9 cellular contexts compared by ENCODE assay signal in genomic region chr1:200415227-200415626, GRCh38. TPM values are rescaled to one million over a fixed set of nuclear protein-coding genes. Genes with fewer than 3 reads are reported as not detected.
DNase-seq lines count a peak whose midpoint lies in the region; ATAC-seq and TF ChIP-seq lines count a peak whose summit lies in the region.
"Had no signal": no experiment of that assay in that cellular context is flagged by ENCODE, and none has a peak within 500 bp of the region (broad histone marks: within the 10 kb centered on the region; RNA-seq: fewer than 3 reads in every experiment).

No MANE protein-coding gene starts in this region.

- TF ChIP-seq CTCF in cardiac muscle cell (IDR thresholded peaks at IDR 0.05; ENCODE audit: low read depth, low read length) = no peak
- TF ChIP-seq CTCF in heart left ventricle (IDR thresholded peaks at IDR 0.05) = no peak
- TF ChIP-seq CTCF in body of pancreas (IDR thresholded peaks at IDR 0.05) = no peak
- no peak for TF ChIP-seq CTCF in tibial artery (IDR thresholded peaks at IDR 0.05)

- peaks cover 4% of the 10 kb centered on the region for H3K36me3 Mint-ChIP-seq in effector memory CD8-positive, alpha-beta T cell (ENCODE audit: insufficient read depth)

- DNase-seq in cardiac muscle cell (ENCODE audit: low read depth in 1 of 2, low spot score in 1 of 2) (peak in 1 of 2 donors; percentile 31), heart left ventricle (no peak), body of pancreas (no peak), tibial artery (no peak), SW 1271 (lab: John Stamatoyannopoulos, UW) (no peak), NCI-H82 (lab: John Stamatoyannopoulos, UW) (no peak)
- no peak for DNase-seq in effector memory CD8-positive, alpha-beta T cell
- DNase-seq: effector CD4-positive, alpha-beta T cell had no signal

- intact Hi-C loops in heart left ventricle (cut with DNase I) = no loop called here
- intact Hi-C loops in body of pancreas (cut with DNase I) = no loop called here
- intact Hi-C loops in tibial artery (cut with DNase I; ENCODE audit: low total_unique reads) = no loop called here

- H3K36me3 ChIP-seq in cardiac muscle cell (no peaks in the 10 kb centered on the region), heart left ventricle (no peaks in the 10 kb centered on the region), body of pancreas (replicated peaks in 1 of 2; ENCODE audit: insufficient read depth in 1 of 2, low read depth in 2 of 2) (no peaks in the 10 kb centered on the region), tibial artery (no peaks in the 10 kb centered on the region)

- ATAC-seq in heart left ventricle = no peak
- ATAC-seq in HG03108 (IDR thresholded peaks at IDR 0.05; ENCODE audit: unreplicated experiment) = peak; percentile 63
- ATAC-seq in body of pancreas = no peak
- ATAC-seq in effector memory CD8-positive, alpha-beta T cell (replicated peaks) = no peak

- no peak overlapping the region for H3K4me3 Mint-ChIP-seq in effector memory CD8-positive, alpha-beta T cell

- H3K4me1 ChIP-seq in cardiac muscle cell (ENCODE audit: low read depth) = peaks cover 18% of the 10 kb centered on the region
- H3K4me1 ChIP-seq in heart left ventricle = peaks cover 0 to 20% (median 11%) of the 10 kb centered on the region in 12 donors
- H3K4me1 ChIP-seq in body of pancreas = peaks cover 25% of the 10 kb centered on the region
- peaks cover 0 to 25% (median 14%) of the 10 kb centered on the region in 4 donors for H3K4me1 ChIP-seq in tibial artery

- TF ChIP-seq POLR2A in heart left ventricle (IDR thresholded peaks at IDR 0.05) = no peak
- TF ChIP-seq POLR2A in body of pancreas (IDR thresholded peaks at IDR 0.05) = no peak

- H3K27me3 ChIP-seq in cardiac muscle cell (no peaks in the 10 kb centered on the region), heart left ventricle (no peaks in the 10 kb centered on the region), body of pancreas (no peaks in the 10 kb centered on the region), tibial artery (no peaks in the 10 kb centered on the region)

- 80 to 83% (median 81%) methylated on average over 1 of the region's 1 CpG for WGBS in heart left ventricle, 4 donors
- 71 to 74% methylated on average over 1 of the region's 1 CpG for WGBS in body of pancreas, 2 donors

- H3K4me1 Mint-ChIP-seq in effector memory CD8-positive, alpha-beta T cell (ENCODE audit: low read depth in 2 of 2) = peaks cover 2 to 6% of the 10 kb centered on the region in 2 donors

- no peaks in the 10 kb centered on the region for H3K9me3 Mint-ChIP-seq in effector memory CD8-positive, alpha-beta T cell

- H3K27ac Mint-ChIP-seq in effector memory CD8-positive, alpha-beta T cell = no peak overlapping the region

- H3K27ac ChIP-seq in cardiac muscle cell (peak overlapping the region; percentile 21), heart left ventricle (peak overlapping the region in 6 of 12 donors; percentile 19 to 66 (median 43)), body of pancreas (peak overlapping the region; percentile 18 to 80 (median 70)), tibial artery (peak overlapping the region; percentile 33 to 44)

- H3K4me3 ChIP-seq in cardiac muscle cell = no peak overlapping the region
- no peak overlapping the region for H3K4me3 ChIP-seq in heart left ventricle
- no peak overlapping the region for H3K4me3 ChIP-seq in body of pancreas
- no peak overlapping the region for H3K4me3 ChIP-seq in tibial artery

- H3K9me3 ChIP-seq in cardiac muscle cell (ENCODE audit: low read depth) = no peaks in the 10 kb centered on the region
- no peaks in the 10 kb centered on the region for H3K9me3 ChIP-seq in heart left ventricle
- no peaks in the 10 kb centered on the region for H3K9me3 ChIP-seq in body of pancreas
- no peaks in the 10 kb centered on the region for H3K9me3 ChIP-seq in tibial artery

- H3K27me3 Mint-ChIP-seq in effector memory CD8-positive, alpha-beta T cell = no peaks in the 10 kb centered on the region

RNA-seq across cellular contexts. Expression of gene ZNF281, which starts 5.4 kb away (rescaled TPM):
- total RNA-seq in cardiac muscle cell = 17.0 and 20.4 TPM in 2 replicates
- polyA plus RNA-seq in cardiac muscle cell = 19.8 and 34.9 TPM in 2 replicates
- 10 to 100 TPM in 3 of 9 donors, 1 to 10 TPM in 6; 6.7 to 10.6 (median 9.1) TPM for total RNA-seq in heart left ventricle
- polyA plus RNA-seq in heart left ventricle = 1 to 10 TPM; 3.1 to 5.3 TPM
- 1 to 10 TPM; 6.5 to 7.9 TPM for total RNA-seq in body of pancreas
